Comparison of ENCODE assay signal across 11 cellular contexts in genomic region chr11:96256604-96257003, GRCh38.
DNase-seq lines count a peak whose midpoint lies in the region; ATAC-seq and TF ChIP-seq lines count a peak whose summit lies in the region.
"Had no signal": no experiment of that assay in that cellular context is flagged by ENCODE, and none has a peak within 500 bp of the region (broad histone marks: within the 10 kb centered on the region; RNA-seq: fewer than 3 reads in every experiment).

No MANE protein-coding gene starts in this region.

- H3K27me3 ChIP-seq in left ventricle myocardium inferior (ENCODE audit: low read depth), result no peaks in the 10 kb centered on the region
- H3K27me3 ChIP-seq in vagina, result no peaks in the 10 kb centered on the region

- TF ChIP-seq CTCF in left ventricle myocardium inferior (IDR thresholded peaks at IDR 0.05; ENCODE audit: borderline replicate concordance) (no peak), vagina (IDR thresholded peaks at IDR 0.05) (no peak)

- peaks cover 2% of the 10 kb centered on the region for H3K36me3 Mint-ChIP-seq in T-helper 17 cell (ENCODE audit: low read depth)
- no peaks in the 10 kb centered on the region for H3K36me3 Mint-ChIP-seq in immature natural killer cell

- no peaks in the 10 kb centered on the region for H3K9me3 ChIP-seq in left ventricle myocardium inferior (replicated peaks)
- H3K9me3 ChIP-seq in T-helper 17 cell (ENCODE audit: control insufficient read depth, low read length, poor library complexity, severe bottlenecking), result no peaks in the 10 kb centered on the region
- no peaks in the 10 kb centered on the region for H3K9me3 ChIP-seq in vagina

- H3K36me3 ChIP-seq in left ventricle myocardium inferior (no peaks in the 10 kb centered on the region), vagina (no peaks in the 10 kb centered on the region)

- no peaks in the 10 kb centered on the region for H3K27me3 Mint-ChIP-seq in T-helper 17 cell
- H3K27me3 Mint-ChIP-seq in immature natural killer cell (ENCODE audit: low read depth in 3 of 3), result peaks cover 0 to 2% (median 1%) of the 10 kb centered on the region in 3 donors

- TF ChIP-seq POLR2A in vagina (IDR thresholded peaks at IDR 0.05), result no peak

- H3K27ac Mint-ChIP-seq in T-helper 17 cell (peak overlapping the region; percentile 96), immature natural killer cell (peak overlapping the region; percentile 87 to 97 (median 96))

- peak overlapping the region; percentile 47 for H3K27ac ChIP-seq in left ventricle myocardium inferior (replicated peaks)
- peak overlapping the region; percentile 66 for H3K27ac ChIP-seq in vagina

- DNase-seq in left ventricle myocardium inferior, result no peak
- DNase-seq in cardiac septum (ENCODE audit: low spot score), result no peak
- DNase-seq in T-helper 17 cell, result no peak
- no peak for DNase-seq in immature natural killer cell
- no peak for DNase-seq in vagina (ENCODE audit: extremely low spot score in 2 of 2)
- DNase-seq in amygdala (lab: John Stamatoyannopoulos, UW), result no peak
- no peak for DNase-seq in NCI-H1417 treated with DMSO at 0.1 percent for 48 hours (lab: John Stamatoyannopoulos, UW)
- DNase-seq in NCI-H146 treated with DMSO at 0.1 percent for 48 hours (lab: John Stamatoyannopoulos, UW; ENCODE audit: unreplicated experiment), result no peak
- DNase-seq: C1 segment of cervical spinal cord; NCI-H524 treated with DMSO at 0.1 percent for 48 hours; stimulated activated naive CD4-positive, alpha-beta T cell treated with Interleukin-2 at 50 U/mL for 16 hours had no signal

- H3K4me1 ChIP-seq in left ventricle myocardium inferior (peaks cover 69% of the 10 kb centered on the region), vagina (peaks cover 66% of the 10 kb centered on the region)

- H3K4me3 ChIP-seq in left ventricle myocardium inferior, result no peak overlapping the region
- no peak overlapping the region for H3K4me3 ChIP-seq in vagina

- H3K9me3 Mint-ChIP-seq in immature natural killer cell, result no peaks in the 10 kb centered on the region

- no peak for ATAC-seq in T-helper 17 cell

- intact Hi-C loops in left ventricle myocardium inferior (cut with micrococcal nuclease) (no loop called here), cardiac septum (cut with DNase I) (loop anchor here (5.0 kb wide), 1 partner anchor 51 kb away; no protein-coding TSS in a partner anchor), vagina (cut with DNase I) (no loop called here)

- H3K4me1 Mint-ChIP-seq in T-helper 17 cell (peaks cover 60% of the 10 kb centered on the region), immature natural killer cell (peaks cover 80 to 82% of the 10 kb centered on the region in 2 donors)

- H3K4me3 Mint-ChIP-seq in T-helper 17 cell (peak overlapping the region; percentile 88), immature natural killer cell (peak overlapping the region; percentile 57 to 83 (median 79))
